In the genomic region with DNA sequence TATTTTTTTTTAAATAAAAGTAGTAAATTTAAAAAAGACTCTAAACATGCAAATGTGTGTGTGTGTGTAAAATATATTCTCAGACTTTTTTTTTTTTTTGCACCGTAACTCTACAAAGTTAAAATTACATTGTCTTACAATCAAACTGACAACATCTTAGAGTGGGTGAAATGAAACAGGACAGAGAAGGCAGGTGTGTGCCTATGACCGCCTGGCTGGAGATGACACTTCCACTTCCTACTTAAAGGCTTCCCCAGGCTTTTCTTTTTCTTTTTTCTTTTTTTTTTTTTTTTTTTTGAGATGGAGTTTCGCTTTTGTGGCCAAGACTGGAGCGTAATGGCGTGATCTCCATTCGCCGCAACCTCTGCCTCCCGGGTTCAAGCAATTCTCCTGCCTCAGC, we compare ENCODE assay signal across 1 cellular context.
A peak's percentile ranks its signal among the peaks of the same experiment; 100 is the strongest.
TF ChIP-seq lines count a peak whose summit lies in the region.

No MANE protein-coding gene starts in this region.

TF ChIP-seq in GM12878, 131 proteins besides CTCF, POLR2A, EP300 and RAD21:
- TF ChIP-seq SPI1 (IDR thresholded peaks at IDR 0.05; ENCODE audit: borderline replicate concordance, insufficient read depth, low read depth, low read length) (peak; percentile 7; the same call in 1 of the 2 replicates), SIX5 (IDR thresholded peaks at IDR 0.05; ENCODE audit: low read depth, low read length, severe bottlenecking) (no peak)
TF ChIP-seq in GM12878: peak in this region for 1.
